Comparison of ENCODE assay signal across 1 cellular context in the genomic region with DNA sequence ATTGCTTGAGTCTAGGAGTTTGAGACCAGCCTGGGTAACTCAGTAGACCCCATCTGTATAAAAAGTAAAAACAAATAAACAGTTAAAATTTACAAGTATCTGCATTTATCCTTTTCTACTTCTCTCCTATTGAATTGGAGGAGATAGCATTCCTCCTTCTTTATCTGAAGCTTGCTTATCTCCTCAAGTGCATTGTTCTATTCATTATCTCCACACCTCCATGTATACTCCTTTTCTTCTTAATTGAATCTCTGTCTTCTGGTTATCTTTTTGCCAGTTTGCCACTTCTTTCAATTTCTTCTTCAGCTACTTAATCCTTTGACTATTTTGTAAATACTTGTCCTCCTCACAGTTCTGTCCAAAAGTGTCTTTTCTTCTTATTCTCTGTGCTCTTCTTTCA.
TF ChIP-seq lines count a peak whose summit lies in the region.

No MANE protein-coding gene starts in this region.

TF ChIP-seq in K562, 482 proteins besides CTCF, POLR2A, EP300 and RAD21 (continued from another document):
- TF ChIP-seq, protein P1, sequence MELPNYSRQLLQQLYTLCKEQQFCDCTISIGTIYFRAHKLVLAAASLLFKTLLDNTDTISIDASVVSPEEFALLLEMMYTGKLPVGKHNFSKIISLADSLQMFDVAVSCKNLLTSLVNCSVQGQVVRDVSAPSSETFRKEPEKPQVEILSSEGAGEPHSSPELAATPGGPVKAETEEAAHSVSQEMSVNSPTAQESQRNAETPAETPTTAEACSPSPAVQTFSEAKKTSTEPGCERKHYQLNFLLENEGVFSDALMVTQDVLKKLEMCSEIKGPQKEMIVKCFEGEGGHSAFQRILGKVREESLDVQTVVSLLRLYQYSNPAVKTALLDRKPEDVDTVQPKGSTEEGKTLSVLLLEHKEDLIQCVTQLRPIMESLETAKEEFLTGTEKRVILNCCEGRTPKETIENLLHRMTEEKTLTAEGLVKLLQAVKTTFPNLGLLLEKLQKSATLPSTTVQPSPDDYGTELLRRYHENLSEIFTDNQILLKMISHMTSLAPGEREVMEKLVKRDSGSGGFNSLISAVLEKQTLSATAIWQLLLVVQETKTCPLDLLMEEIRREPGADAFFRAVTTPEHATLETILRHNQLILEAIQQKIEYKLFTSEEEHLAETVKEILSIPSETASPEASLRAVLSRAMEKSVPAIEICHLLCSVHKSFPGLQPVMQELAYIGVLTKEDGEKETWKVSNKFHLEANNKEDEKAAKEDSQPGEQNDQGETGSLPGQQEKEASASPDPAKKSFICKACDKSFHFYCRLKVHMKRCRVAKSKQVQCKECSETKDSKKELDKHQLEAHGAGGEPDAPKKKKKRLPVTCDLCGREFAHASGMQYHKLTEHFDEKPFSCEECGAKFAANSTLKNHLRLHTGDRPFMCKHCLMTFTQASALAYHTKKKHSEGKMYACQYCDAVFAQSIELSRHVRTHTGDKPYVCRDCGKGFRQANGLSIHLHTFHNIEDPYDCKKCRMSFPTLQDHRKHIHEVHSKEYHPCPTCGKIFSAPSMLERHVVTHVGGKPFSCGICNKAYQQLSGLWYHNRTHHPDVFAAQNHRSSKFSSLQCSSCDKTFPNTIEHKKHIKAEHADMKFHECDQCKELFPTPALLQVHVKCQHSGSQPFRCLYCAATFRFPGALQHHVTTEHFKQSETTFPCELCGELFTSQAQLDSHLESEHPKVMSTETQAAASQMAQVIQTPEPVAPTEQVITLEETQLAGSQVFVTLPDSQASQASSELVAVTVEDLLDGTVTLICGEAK (IDR thresholded peaks at IDR 0.05) = no peak
- TF ChIP-seq, protein P1 (CRISPR knock-in tag; IDR thresholded peaks at IDR 0.05) = no peak
- TF ChIP-seq MED1 (CRISPR knock-in tag; IDR thresholded peaks at IDR 0.05; ENCODE audit: borderline replicate concordance) (no peak), RFX5 (IDR thresholded peaks at IDR 0.05; ENCODE audit: low read depth, low read length) (no peak), TEAD4 (IDR thresholded peaks at IDR 0.05; ENCODE audit: low read length) (0 out of 2 replicates have a peak, but pooled peaks have one; percentile 33), TEAD4 (CRISPR knock-in tag; IDR thresholded peaks at IDR 0.05; ENCODE audit: borderline replicate concordance) (no peak), FOS (IDR thresholded peaks at IDR 0.05; ENCODE audit: extremely low read depth, insufficient read length) (no peak)
- TF ChIP-seq, protein P2, sequence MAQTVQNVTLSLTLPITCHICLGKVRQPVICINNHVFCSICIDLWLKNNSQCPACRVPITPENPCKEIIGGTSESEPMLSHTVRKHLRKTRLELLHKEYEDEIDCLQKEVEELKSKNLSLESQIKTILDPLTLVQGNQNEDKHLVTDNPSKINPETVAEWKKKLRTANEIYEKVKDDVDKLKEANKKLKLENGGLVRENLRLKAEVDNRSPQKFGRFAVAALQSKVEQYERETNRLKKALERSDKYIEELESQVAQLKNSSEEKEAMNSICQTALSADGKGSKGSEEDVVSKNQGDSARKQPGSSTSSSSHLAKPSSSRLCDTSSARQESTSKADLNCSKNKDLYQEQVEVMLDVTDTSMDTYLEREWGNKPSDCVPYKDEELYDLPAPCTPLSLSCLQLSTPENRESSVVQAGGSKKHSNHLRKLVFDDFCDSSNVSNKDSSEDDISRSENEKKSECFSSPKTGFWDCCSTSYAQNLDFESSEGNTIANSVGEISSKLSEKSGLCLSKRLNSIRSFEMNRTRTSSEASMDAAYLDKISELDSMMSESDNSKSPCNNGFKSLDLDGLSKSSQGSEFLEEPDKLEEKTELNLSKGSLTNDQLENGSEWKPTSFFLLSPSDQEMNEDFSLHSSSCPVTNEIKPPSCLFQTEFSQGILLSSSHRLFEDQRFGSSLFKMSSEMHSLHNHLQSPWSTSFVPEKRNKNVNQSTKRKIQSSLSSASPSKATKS (CRISPR knock-in tag; IDR thresholded peaks at IDR 0.05) = no peak
- TF ChIP-seq, protein P3, sequence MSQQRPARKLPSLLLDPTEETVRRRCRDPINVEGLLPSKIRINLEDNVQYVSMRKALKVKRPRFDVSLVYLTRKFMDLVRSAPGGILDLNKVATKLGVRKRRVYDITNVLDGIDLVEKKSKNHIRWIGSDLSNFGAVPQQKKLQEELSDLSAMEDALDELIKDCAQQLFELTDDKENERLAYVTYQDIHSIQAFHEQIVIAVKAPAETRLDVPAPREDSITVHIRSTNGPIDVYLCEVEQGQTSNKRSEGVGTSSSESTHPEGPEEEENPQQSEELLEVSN (IDR thresholded peaks at IDR 0.05; ENCODE audit: borderline replicate concordance in 1 of 2, extremely low read depth in 1 of 2, insufficient read depth in 1 of 2, insufficient read length in 1 of 2, low read depth in 1 of 2, low read length in 1 of 2, poor library complexity in 1 of 2, severe bottlenecking in 1 of 2) = no peak
